Comparison of ENCODE assay signal across 21 cellular contexts in the genomic region with DNA sequence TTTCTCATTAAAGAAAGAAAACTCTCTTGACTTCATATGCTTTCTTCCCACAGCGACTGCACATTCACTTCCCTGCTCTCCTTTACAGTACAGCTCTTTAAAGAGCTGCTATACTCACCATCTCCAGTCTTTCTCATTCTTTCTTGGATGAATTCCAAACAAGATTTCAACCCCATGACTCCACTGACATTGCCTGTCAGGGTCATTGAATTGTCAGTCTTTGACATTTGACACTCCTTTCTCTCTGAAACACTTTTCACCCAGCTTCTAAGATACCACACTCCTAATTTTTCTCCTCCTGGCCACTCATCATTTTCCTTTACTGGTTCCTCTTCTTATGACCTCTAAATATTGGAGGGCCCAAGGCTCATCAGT. TPM values are rescaled to one million over a fixed set of nuclear protein-coding genes. Genes with fewer than 3 reads are reported as not detected.
DNase-seq lines count a peak whose midpoint lies in the region; ATAC-seq and TF ChIP-seq lines count a peak whose summit lies in the region.
"Had no signal": no experiment of that assay in that cellular context is flagged by ENCODE, and none has a peak within 500 bp of the region (broad histone marks: within the 10 kb centered on the region; RNA-seq: fewer than 3 reads in every experiment).

No MANE protein-coding gene starts in this region.

- no peak overlapping the region for H3K27ac ChIP-seq in CD8-positive, alpha-beta T cell (ENCODE audit: low read depth, low read length)
- H3K27ac ChIP-seq: esophagus squamous epithelium, neural progenitor cell, psoas muscle had no signal

- peaks cover 34% of the 10 kb centered on the region for H3K36me3 Mint-ChIP-seq in CD8-positive, alpha-beta T cell
- H3K36me3 Mint-ChIP-seq in T-cell = peaks cover 10% of the 10 kb centered on the region
- H3K36me3 Mint-ChIP-seq: neural progenitor cell had no signal

- DNase-seq in NCI-H2171 treated with DMSO at 0.1 percent for 48 hours (lab: John Stamatoyannopoulos, UW) (peak; percentile 11), NCI-H2171 (lab: John Stamatoyannopoulos, UW) (no peak), T-cell (no peak), kidney tubule cell (ENCODE audit: low spot score) (peak; percentile 47), GM13976 (ENCODE audit: low spot score) (no peak), MV-4-11 (lab: John Stamatoyannopoulos, UW) (no peak)
- DNase-seq in CD8-positive, alpha-beta T cell = no peak
- DNase-seq: 8988T; activated T-cell treated with anti-CD3 and anti-CD28 coated beads, Interleukin-2, amount 50 U/mL, for 48 hours; esophagus squamous epithelium; GDM1; left colon; psoas muscle; RPMI8226; SW 1271 had no signal

- H3K9me3 ChIP-seq in CD8-positive, alpha-beta T cell (ENCODE audit: low read length) = no peaks in the 10 kb centered on the region
- H3K9me3 ChIP-seq: esophagus squamous epithelium, psoas muscle had no signal

- no peak for TF ChIP-seq CTCF in CD8-positive, alpha-beta T cell (IDR thresholded peaks at IDR 0.05)
- TF ChIP-seq CTCF in GM13976 (IDR thresholded peaks at IDR 0.05; ENCODE audit: borderline replicate concordance, control extremely low read depth, extremely low read depth, insufficient read depth, missing control alignments) = no peak

- H3K4me3 Mint-ChIP-seq in CD8-positive, alpha-beta T cell = no peak overlapping the region
- H3K4me3 Mint-ChIP-seq in T-cell = no peak overlapping the region
- H3K4me3 Mint-ChIP-seq: neural progenitor cell had no signal

- no peaks in the 10 kb centered on the region for H3K36me3 ChIP-seq in CD8-positive, alpha-beta T cell (ENCODE audit: insufficient read depth, low read length)
- H3K36me3 ChIP-seq: esophagus squamous epithelium, neural progenitor cell had no signal

- POLR2A ChIA-PET in CD8-positive, alpha-beta T cell (lab: Charles Lee) = interaction anchor here (1.2 kb wide), 1 partner anchor 228 kb away, joined by 3 read pairs; no protein-coding TSS in a partner anchor
- POLR2A ChIA-PET in T-cell (lab: Charles Lee) = no interaction called here

- H3K9me3 Mint-ChIP-seq in CD8-positive, alpha-beta T cell = no peaks in the 10 kb centered on the region
- no peaks in the 10 kb centered on the region for H3K9me3 Mint-ChIP-seq in T-cell
- H3K9me3 Mint-ChIP-seq: neural progenitor cell had no signal

- intact Hi-C loops in CD8-positive, alpha-beta T cell (cut with DNase I, micrococcal nuclease) = no loop called here

- CTCF ChIA-PET in CD8-positive, alpha-beta T cell (lab: Charles Lee) = no interaction called here
- CTCF ChIA-PET in T-cell (lab: Charles Lee) = no interaction called here

- no peaks in the 10 kb centered on the region for H3K4me1 ChIP-seq in CD8-positive, alpha-beta T cell (ENCODE audit: insufficient read depth, low read length)
- H3K4me1 ChIP-seq: psoas muscle had no signal

- no peaks in the 10 kb centered on the region for H3K27me3 Mint-ChIP-seq in CD8-positive, alpha-beta T cell (ENCODE audit: low read depth)
- H3K27me3 Mint-ChIP-seq in T-cell = no peaks in the 10 kb centered on the region

- ATAC-seq in CD8-positive, alpha-beta T cell = no peak
- ATAC-seq in T-cell (replicated peaks in 1 of 4) (no peak), GM18868 (IDR thresholded peaks at IDR 0.05; ENCODE audit: unreplicated experiment) (no peak)
- ATAC-seq: left colon, psoas muscle had no signal

- in situ Hi-C loops in GM13976 (cut with MboI; ENCODE audit: low sequenced_read_pairs, unreplicated experiment) = no loop called here

- H3K4me1 Mint-ChIP-seq in CD8-positive, alpha-beta T cell (ENCODE audit: low read depth) = peaks cover 10% of the 10 kb centered on the region
- H3K4me1 Mint-ChIP-seq in T-cell = peaks cover 6 to 9% (median 7%) of the 10 kb centered on the region in 3 donors

- peak overlapping the region; percentile 82 for H3K27ac Mint-ChIP-seq in CD8-positive, alpha-beta T cell
- H3K27ac Mint-ChIP-seq in T-cell = peak overlapping the region; percentile 19 to 41
- H3K27ac Mint-ChIP-seq: neural progenitor cell had no signal

- no peaks in the 10 kb centered on the region for H3K27me3 ChIP-seq in CD8-positive, alpha-beta T cell (ENCODE audit: insufficient read depth, low read length)
- H3K27me3 ChIP-seq: esophagus squamous epithelium, neural progenitor cell had no signal

- H3K4me3 ChIP-seq in CD8-positive, alpha-beta T cell (ENCODE audit: low read depth, low read length) = no peak overlapping the region
- H3K4me3 ChIP-seq: esophagus squamous epithelium, neural progenitor cell, psoas muscle had no signal

RNA-seq across cellular contexts. Expression of a gene that starts 0.8 kb away (rescaled TPM):
- total RNA-seq in CD8-positive, alpha-beta T cell = under 1 TPM in 1 of 2 experiments, not detected in 1; 0.44 TPM
- 1 to 10 TPM; 2.2 to 4.6 (median 3.7) TPM for total RNA-seq in T-cell
- total RNA-seq: esophagus squamous epithelium, H4, left colon, NCI-H460, psoas muscle, subcutaneous adipose tissue, urinary bladder had no signal

RNA-seq across cellular contexts. Expression of a gene that starts 24.8 kb away (rescaled TPM):
- total RNA-seq in CD8-positive, alpha-beta T cell = 10 to 100 TPM; 14.1 to 14.4 TPM
- total RNA-seq in T-cell = 10 to 100 TPM in 2 of 5 donors, 1 to 10 TPM in 3; 5.7 to 12.3 (median 6.1) TPM

Comparison
In these comparisons a context has a peak if more than half of its experiments do, and no peak if none do; other contexts are left out.
1. DNase-seq: peak in NCI-H2171 treated with DMSO at 0.1 percent for 48 hours (single experiment) and kidney tubule cell (single experiment); none in NCI-H2171 (single experiment), CD8-positive, alpha-beta T cell (0 of 7), T-cell (0 of 34), GM13976 (single experiment) and MV-4-11 (single experiment).